ENCODE assay signal across 8 cellular contexts in genomic region chr10:124461642-124462347, GRCh38. TPM values are rescaled to one million over a fixed set of nuclear protein-coding genes. Genes with fewer than 3 reads are reported as not detected.
DNase-seq lines count a peak whose midpoint lies in the region; ATAC-seq, FAIRE-seq and TF ChIP-seq lines count a peak whose summit lies in the region.

A gene with protein sequence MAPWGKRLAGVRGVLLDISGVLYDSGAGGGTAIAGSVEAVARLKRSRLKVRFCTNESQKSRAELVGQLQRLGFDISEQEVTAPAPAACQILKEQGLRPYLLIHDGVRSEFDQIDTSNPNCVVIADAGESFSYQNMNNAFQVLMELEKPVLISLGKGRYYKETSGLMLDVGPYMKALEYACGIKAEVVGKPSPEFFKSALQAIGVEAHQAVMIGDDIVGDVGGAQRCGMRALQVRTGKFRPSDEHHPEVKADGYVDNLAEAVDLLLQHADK (plus strand): TSS chr10:124461823. CDS start chr10:124461863, 40 bp downstream.

- peaks cover 5% of the 10 kb centered on the region for H3K27me3 ChIP-seq in fibroblast of lung (ENCODE audit: control insufficient read depth, insufficient read depth, low read length)

- no peaks in the 10 kb centered on the region for H3K4me1 ChIP-seq in fibroblast of lung (ENCODE audit: control insufficient read depth, extremely low read depth, insufficient read depth, low read length)

- ATAC-seq in GM21367 (IDR thresholded peaks at IDR 0.05; ENCODE audit: unreplicated experiment) = peak; percentile 96
- ATAC-seq in natural killer cell = peak; percentile 95 to 97 (median 97)
- ATAC-seq in stimulated activated naive B cell treated with anti-CD40 and anti-IgM and Interleukin-4, amounts not matched to agents 10 μg/mL and 1 μg/mL and 100 μg/mL, for 72 hours (replicated peaks) = peak; percentile 97 to 98

- peak within 1 kb of the TSS; percentile 87 for H3K4me3 Mint-ChIP-seq in activated T-helper 1 cell treated with anti-CD3 and anti-CD28 coated beads, Interleukin-12 subunit alpha, Interleukin-12 subunit beta, Interleukin-2, Interleukin-4 antibody, amounts not matched to agents 30 ng/mL and 10 ng/mL and 1 ng/mL, durations not matched to agents 14 hours and 24 hours and 36 hours
- peak within 1 kb of the TSS; percentile 97 for H3K4me3 Mint-ChIP-seq in natural killer cell
- H3K4me3 Mint-ChIP-seq in stimulated activated naive B cell treated with anti-CD40 and anti-IgM and Interleukin-4, amounts not matched to agents 10 μg/mL and 1 μg/mL and 100 μg/mL, for 72 hours = peak within 1 kb of the TSS; percentile 78 to 91

- H3K27ac ChIP-seq in fibroblast of lung (ENCODE audit: insufficient read depth, low read length) = no peak within 1 kb of the TSS

- DNase-seq in DMS153 (lab: John Stamatoyannopoulos, UW) (peak; percentile 67), HT1080 (ENCODE audit: low read depth) (peak; percentile 78), RCC 7860 (ENCODE audit: low spot score) (peak; percentile 49), fibroblast of lung (ENCODE audit: low read depth in 2 of 2) (peak; percentile 71 to 72), natural killer cell (peak; percentile 87)
- DNase-seq in activated T-helper 1 cell treated with anti-CD3 and anti-CD28 coated beads, Interleukin-12 subunit alpha, Interleukin-12 subunit beta, Interleukin-2, Interleukin-4 antibody, amounts not matched to agents 30 ng/mL and 10 ng/mL and 1 ng/mL, durations not matched to agents 14 hours and 24 hours and 36 hours (ENCODE audit: low spot score) = peak; percentile 86
- peak; percentile 86 for DNase-seq in stimulated activated naive B cell treated with anti-CD40 and anti-IgM and Interleukin-4, amounts not matched to agents 10 μg/mL and 1 μg/mL and 100 μg/mL, for 72 hours

- no peaks in the 10 kb centered on the region for H3K36me3 ChIP-seq in fibroblast of lung (ENCODE audit: control insufficient read depth, insufficient read depth, low read length)

- H2AFZ ChIP-seq in fibroblast of lung (ENCODE audit: low read length) = peak within 1 kb of the TSS; percentile 92

- peaks cover 13% of the 10 kb centered on the region for H3K27me3 Mint-ChIP-seq in activated T-helper 1 cell treated with anti-CD3 and anti-CD28 coated beads, Interleukin-12 subunit alpha, Interleukin-12 subunit beta, Interleukin-2, Interleukin-4 antibody, amounts not matched to agents 30 ng/mL and 10 ng/mL and 1 ng/mL, durations not matched to agents 14 hours and 24 hours and 36 hours (ENCODE audit: insufficient read depth)
- peaks cover 7 to 10% of the 10 kb centered on the region in 2 donors for H3K27me3 Mint-ChIP-seq in natural killer cell (ENCODE audit: low read depth in 2 of 2)
- H3K27me3 Mint-ChIP-seq in stimulated activated naive B cell treated with anti-CD40 and anti-IgM and Interleukin-4, amounts not matched to agents 10 μg/mL and 1 μg/mL and 100 μg/mL, for 72 hours = peaks cover 14 to 15% of the 10 kb centered on the region in 2 donors

- no peaks in the 10 kb centered on the region for H3K9me3 Mint-ChIP-seq in activated T-helper 1 cell treated with anti-CD3 and anti-CD28 coated beads, Interleukin-12 subunit alpha, Interleukin-12 subunit beta, Interleukin-2, Interleukin-4 antibody, amounts not matched to agents 30 ng/mL and 10 ng/mL and 1 ng/mL, durations not matched to agents 14 hours and 24 hours and 36 hours
- H3K9me3 Mint-ChIP-seq in natural killer cell = no peaks in the 10 kb centered on the region
- peaks cover 0 to 4% of the 10 kb centered on the region in 2 donors for H3K9me3 Mint-ChIP-seq in stimulated activated naive B cell treated with anti-CD40 and anti-IgM and Interleukin-4, amounts not matched to agents 10 μg/mL and 1 μg/mL and 100 μg/mL, for 72 hours

- H3K9ac ChIP-seq in fibroblast of lung (ENCODE audit: insufficient read depth, low read length) = peak within 1 kb of the TSS; percentile 69

- H3K4me3 ChIP-seq in fibroblast of lung (replicated peaks in 1 of 4; ENCODE audit: control extremely low read depth in 1 of 4, insufficient read depth in 1 of 4, low read depth in 3 of 4, low read length in 4 of 4) = peak within 1 kb of the TSS; percentile 24 to 66 (median 52)

- no peaks in the 10 kb centered on the region for H3K9me3 ChIP-seq in fibroblast of lung (ENCODE audit: control insufficient read depth, insufficient read depth, low read depth, low read length)

- peak within 1 kb of the TSS; percentile 92 for H3K4me2 ChIP-seq in fibroblast of lung (ENCODE audit: extremely low read depth, insufficient read depth, low read length)

- H3K79me2 ChIP-seq in fibroblast of lung (ENCODE audit: control insufficient read depth, insufficient read depth, low read length) = no peaks in the 10 kb centered on the region

- H3K36me3 Mint-ChIP-seq in activated T-helper 1 cell treated with anti-CD3 and anti-CD28 coated beads, Interleukin-12 subunit alpha, Interleukin-12 subunit beta, Interleukin-2, Interleukin-4 antibody, amounts not matched to agents 30 ng/mL and 10 ng/mL and 1 ng/mL, durations not matched to agents 14 hours and 24 hours and 36 hours (ENCODE audit: low read depth) = peaks cover 4% of the 10 kb centered on the region
- H3K36me3 Mint-ChIP-seq in natural killer cell = no peaks in the 10 kb centered on the region
- H3K36me3 Mint-ChIP-seq in stimulated activated naive B cell treated with anti-CD40 and anti-IgM and Interleukin-4, amounts not matched to agents 10 μg/mL and 1 μg/mL and 100 μg/mL, for 72 hours = no peaks in the 10 kb centered on the region

- TF ChIP-seq CTCF in fibroblast of lung (conservative IDR thresholded peaks at IDR 0.05 in 1 of 2, IDR thresholded peaks at IDR 0.05 in 1 of 2; ENCODE audit: low read depth in 1 of 2, low read length in 2 of 2) (no peak), natural killer cell (IDR thresholded peaks at IDR 0.05) (peak; percentile 38)

- no peak for FAIRE-seq in RCC 7860 (lab: Jason Lieb, UNC)

- peaks cover 26% of the 10 kb centered on the region for H3K4me1 Mint-ChIP-seq in activated T-helper 1 cell treated with anti-CD3 and anti-CD28 coated beads, Interleukin-12 subunit alpha, Interleukin-12 subunit beta, Interleukin-2, Interleukin-4 antibody, amounts not matched to agents 30 ng/mL and 10 ng/mL and 1 ng/mL, durations not matched to agents 14 hours and 24 hours and 36 hours (ENCODE audit: low read depth)
- peaks cover 5 to 18% of the 10 kb centered on the region in 2 donors for H3K4me1 Mint-ChIP-seq in natural killer cell
- peaks cover 23 to 33% of the 10 kb centered on the region in 2 donors for H3K4me1 Mint-ChIP-seq in stimulated activated naive B cell treated with anti-CD40 and anti-IgM and Interleukin-4, amounts not matched to agents 10 μg/mL and 1 μg/mL and 100 μg/mL, for 72 hours

- intact Hi-C loops in activated T-helper 1 cell treated with anti-CD3 and anti-CD28 coated beads, Interleukin-12 subunit alpha, Interleukin-12 subunit beta, Interleukin-2, Interleukin-4 antibody, amounts not matched to agents 30 ng/mL and 10 ng/mL and 1 ng/mL, durations not matched to agents 14 hours and 24 hours and 36 hours (cut with micrococcal nuclease) = loop anchor here (1.0 to 5.0 kb wide), 9 partner anchors 42 to 1454 kb away; partner anchors contain the start of genes ACADSB, BUB3, EDRF1 and EEF1AKMT2
- intact Hi-C loops in natural killer cell (cut with micrococcal nuclease) = loop anchor here (5.0 kb wide), 1 partner anchor 44 kb away; the partner anchor contains the start of gene OAT

- no peaks in the 10 kb centered on the region for H4K20me1 ChIP-seq in fibroblast of lung (ENCODE audit: control insufficient read depth, extremely low read depth, insufficient read depth, low read length)

- H3K27ac Mint-ChIP-seq in activated T-helper 1 cell treated with anti-CD3 and anti-CD28 coated beads, Interleukin-12 subunit alpha, Interleukin-12 subunit beta, Interleukin-2, Interleukin-4 antibody, amounts not matched to agents 30 ng/mL and 10 ng/mL and 1 ng/mL, durations not matched to agents 14 hours and 24 hours and 36 hours = peak within 1 kb of the TSS; percentile 98
- H3K27ac Mint-ChIP-seq in natural killer cell = peak within 1 kb of the TSS; percentile 77 to 90
- peak within 1 kb of the TSS; percentile 97 for H3K27ac Mint-ChIP-seq in stimulated activated naive B cell treated with anti-CD40 and anti-IgM and Interleukin-4, amounts not matched to agents 10 μg/mL and 1 μg/mL and 100 μg/mL, for 72 hours

RNA-seq across cellular contexts. Expression of the gene that starts here (rescaled TPM):
- 2.1 and 3.2 TPM in 2 replicates for total RNA-seq in HT1080 (2014; rRNA removed; shearing (Covaris generic))
- polyA plus RNA-seq in HT1080 (2015; cell fraction: cytosol; rRNA removed) = 8.8 and 12.6 TPM in 2 replicates
- polyA plus RNA-seq in HT1080 (2015; cell fraction: nucleus; rRNA removed) = 11.4 and 15.9 TPM in 2 replicates
- total RNA-seq in activated T-helper 1 cell treated with anti-CD3 and anti-CD28 coated beads, Interleukin-12 subunit alpha, Interleukin-12 subunit beta, Interleukin-2, Interleukin-4 antibody, amounts not matched to agents 30 ng/mL and 10 ng/mL and 1 ng/mL, durations not matched to agents 14 hours and 24 hours and 36 hours = 4.6 and 5.0 TPM in 2 replicates
- total RNA-seq in fibroblast of lung (8.7 and 10.2 TPM in 2 replicates), natural killer cell (10 to 100 TPM; 12.3 to 19.3 (median 14.8) TPM)
- polyA plus RNA-seq in fibroblast of lung = 10.3 and 15.6 TPM in 2 replicates
- polyA plus RNA-seq in fibroblast of lung (2012) = 15.6 and 23.2 TPM in 2 replicates
- polyA minus RNA-seq in fibroblast of lung (ENCODE audit: low replicate concordance) = 1.8 and 38.0 TPM in 2 replicates
